23 cellular contexts compared by ENCODE assay signal in genomic region chr12:65903680-65904403, GRCh38.
A peak's percentile ranks its signal among the peaks of the same experiment; 100 is the strongest.
DNase-seq lines count a peak whose midpoint lies in the region; ATAC-seq, FAIRE-seq and TF ChIP-seq lines count a peak whose summit lies in the region.
"Had no signal": no experiment of that assay in that cellular context is flagged by ENCODE, and none has a peak within 500 bp of the region (broad histone marks: within the 10 kb centered on the region; RNA-seq: fewer than 3 reads in every experiment).

No MANE protein-coding gene starts in this region.

- H3K9me3 ChIP-seq in HepG2 (ENCODE audit: low read length) = no peaks in the 10 kb centered on the region
- no peaks in the 10 kb centered on the region for H3K9me3 ChIP-seq in right lobe of liver

- peaks cover 68% of the 10 kb centered on the region for H3K4me1 Mint-ChIP-seq in chondrocyte (ENCODE audit: low read depth)
- H3K4me1 Mint-ChIP-seq in nephron progenitor cell = peaks cover 45% of the 10 kb centered on the region
- H3K4me1 Mint-ChIP-seq in activated CD4-positive, alpha-beta T cell treated with anti-CD3 and anti-CD28 coated beads for 36 hours = no peaks in the 10 kb centered on the region
- H3K4me1 Mint-ChIP-seq: activated CD4-positive, alpha-beta T cell treated with anti-CD3 and anti-CD28 coated beads, Interleukin-2, amount 10 ng/mL, durations not matched to agents 24 days and 14 days; activated CD8-positive, alpha-beta memory T cell treated with anti-CD3 and anti-CD28 coated beads, Interleukin-2, amount 10 ng/mL, durations not matched to agents 7 days and 5 days; activated naive CD4-positive, alpha-beta T cell treated with anti-CD3 and anti-CD28 coated beads, Interleukin-2, amount 50 U/mL, for 24 hours; B cell had no signal

- TF ChIP-seq POLR2A in HepG2 (IDR thresholded peaks at IDR 0.05; ENCODE audit: insufficient read depth in 1 of 2, low read depth in 2 of 2, low read length in 2 of 2) (no peak), right lobe of liver (IDR thresholded peaks at IDR 0.05) (no peak)

- peaks cover 58% of the 10 kb centered on the region for H3K79me2 ChIP-seq in HepG2 (ENCODE audit: insufficient read depth, low read length)

- peaks cover 3% of the 10 kb centered on the region for H3K36me3 Mint-ChIP-seq in chondrocyte (ENCODE audit: low read depth)
- H3K36me3 Mint-ChIP-seq in nephron progenitor cell (ENCODE audit: low read depth) = peaks cover 83% of the 10 kb centered on the region
- H3K36me3 Mint-ChIP-seq in activated CD4-positive, alpha-beta T cell treated with anti-CD3 and anti-CD28 coated beads for 36 hours (ENCODE audit: low read depth) = no peaks in the 10 kb centered on the region
- H3K36me3 Mint-ChIP-seq: activated CD8-positive, alpha-beta memory T cell treated with anti-CD3 and anti-CD28 coated beads, Interleukin-2, amount 10 ng/mL, durations not matched to agents 7 days and 5 days; activated naive CD4-positive, alpha-beta T cell treated with anti-CD3 and anti-CD28 coated beads, Interleukin-2, amount 50 U/mL, for 24 hours; natural killer cell treated with Interleukin-12 subunit alpha and Interleukin-12 subunit beta and Interleukin-15 and Interleukin-18, amount 100 ng/mL, for 72 hours had no signal

- FAIRE-seq in HepG2 (lab: Jason Lieb, UNC) = no peak

- intact Hi-C loops in HepG2 (cut with micrococcal nuclease; ENCODE audit: unreplicated experiment) (no loop called here), right lobe of liver (cut with DNase I) (no loop called here)
- intact Hi-C loops in activated CD4-positive, alpha-beta T cell treated with anti-CD3 and anti-CD28 coated beads for 36 hours (cut with DNase I, micrococcal nuclease) = no loop called here

- H3K4me3 Mint-ChIP-seq in chondrocyte (ENCODE audit: unreplicated experiment) (no peak overlapping the region), nephron progenitor cell (no peak overlapping the region)
- no peak overlapping the region for H3K4me3 Mint-ChIP-seq in activated CD4-positive, alpha-beta T cell treated with anti-CD3 and anti-CD28 coated beads for 36 hours
- H3K4me3 Mint-ChIP-seq: activated CD4-positive, alpha-beta T cell treated with anti-CD3 and anti-CD28 coated beads, Interleukin-2, amount 10 ng/mL, durations not matched to agents 24 days and 14 days; activated CD8-positive, alpha-beta memory T cell treated with anti-CD3 and anti-CD28 coated beads, Interleukin-2, amount 10 ng/mL, durations not matched to agents 7 days and 5 days; activated naive CD4-positive, alpha-beta T cell treated with anti-CD3 and anti-CD28 coated beads, Interleukin-2, amount 50 U/mL, for 24 hours; activated T-cell treated with anti-CD3 and anti-CD28 coated beads, Interleukin-2, amount 50 U/mL, for 72 hours; B cell; natural killer cell treated with Interleukin-12 subunit alpha and Interleukin-12 subunit beta and Interleukin-15 and Interleukin-18, amount 100 ng/mL, for 72 hours had no signal

- no peak for ATAC-seq in HepG2
- ATAC-seq in right lobe of liver = no peak
- no peak for ATAC-seq in omental fat pad (ENCODE audit: low FRiP score)
- ATAC-seq in activated CD4-positive, alpha-beta T cell treated with anti-CD3 and anti-CD28 coated beads for 36 hours = no peak
- ATAC-seq: activated CD8-positive, alpha-beta memory T cell treated with anti-CD3 and anti-CD28 coated beads, Interleukin-2, amount 10 ng/mL, durations not matched to agents 7 days and 5 days; activated T-cell treated with anti-CD3 and anti-CD28 coated beads, Interleukin-2, amount 50 U/mL, for 72 hours; left lobe of liver; natural killer cell treated with Interleukin-12 subunit alpha and Interleukin-12 subunit beta and Interleukin-15 and Interleukin-18, amount 100 ng/mL, for 72 hours had no signal

- H3K4me3 ChIP-seq in HepG2 (replicated peaks in 1 of 3; ENCODE audit: insufficient read depth in 1 of 3, low read depth in 2 of 3, low read length in 3 of 3) = no peak overlapping the region
- no peak overlapping the region for H3K4me3 ChIP-seq in right lobe of liver
- H3K4me3 ChIP-seq: SK-N-MC had no signal

- no TSS peak for BruUV-seq in HepG2 (replicated peaks; lab: Mats Ljungman, UMichigan)

- H3K27ac Mint-ChIP-seq in chondrocyte (ENCODE audit: unreplicated experiment) (peak overlapping the region; percentile 73), nephron progenitor cell (peak overlapping the region; percentile 89)
- no peak overlapping the region for H3K27ac Mint-ChIP-seq in activated CD4-positive, alpha-beta T cell treated with anti-CD3 and anti-CD28 coated beads for 36 hours
- H3K27ac Mint-ChIP-seq: activated CD4-positive, alpha-beta T cell treated with anti-CD3 and anti-CD28 coated beads, Interleukin-2, amount 10 ng/mL, durations not matched to agents 24 days and 14 days; activated CD8-positive, alpha-beta memory T cell treated with anti-CD3 and anti-CD28 coated beads, Interleukin-2, amount 10 ng/mL, durations not matched to agents 7 days and 5 days; activated naive CD4-positive, alpha-beta T cell treated with anti-CD3 and anti-CD28 coated beads, Interleukin-2, amount 50 U/mL, for 24 hours; activated T-cell treated with anti-CD3 and anti-CD28 coated beads, Interleukin-2, amount 50 U/mL, for 72 hours; B cell; natural killer cell treated with Interleukin-12 subunit alpha and Interleukin-12 subunit beta and Interleukin-15 and Interleukin-18, amount 100 ng/mL, for 72 hours had no signal

- DNase-seq in HepG2 (ENCODE audit: low spot score) = no peak
- no peak for DNase-seq in right lobe of liver
- DNase-seq in chondrocyte (ENCODE audit: low spot score) = no peak
- DNase-seq in nephron progenitor cell = no peak
- DNase-seq in omental fat pad (ENCODE audit: low spot score) = no peak
- no peak for DNase-seq in activated CD4-positive, alpha-beta T cell treated with anti-CD3 and anti-CD28 coated beads for 36 hours
- DNase-seq in NCI-H187 treated with DMSO at 0.1 percent for 48 hours (lab: John Stamatoyannopoulos, UW) = no peak
- no peak for DNase-seq in activated CD8-positive, alpha-beta memory T cell treated with anti-CD3 and anti-CD28 coated beads for 24 hours
- DNase-seq: activated CD4-positive, alpha-beta T cell treated with anti-CD3 and anti-CD28 coated beads, Interleukin-2, amount 10 ng/mL, durations not matched to agents 24 days and 14 days; activated CD8-positive, alpha-beta memory T cell treated with anti-CD3 and anti-CD28 coated beads, Interleukin-2, amount 10 ng/mL, durations not matched to agents 7 days and 5 days; activated T-cell treated with anti-CD3 and anti-CD28 coated beads, Interleukin-2, amount 50 U/mL, for 72 hours; aorta; GOT3; Karpas-422; NCI-H1694; NCI-H2171; NCI-H524 treated with DMSO at 0.1 percent for 48 hours; T-helper 2 cell had no signal

- H3K4me1 ChIP-seq in HepG2 (ENCODE audit: insufficient read depth, low read length) = peaks cover 24% of the 10 kb centered on the region
- H3K4me1 ChIP-seq in right lobe of liver = no peaks in the 10 kb centered on the region

- 95% methylated on average over 10 of the region's 10 CpGs for WGBS in HepG2 (ENCODE audit: low lambda C conversion rate)
- 54% methylated on average over 10 of the region's 10 CpGs for WGBS in right lobe of liver (ENCODE audit: insufficient coverage, low coverage, low lambda C conversion rate, missing lambda C conversion rate)

- H3K27me3 ChIP-seq in HepG2 (ENCODE audit: control insufficient read depth in 1 of 2, insufficient read depth in 2 of 2, low read length in 2 of 2) (no peaks in the 10 kb centered on the region), right lobe of liver (no peaks in the 10 kb centered on the region)

- H3K4me2 ChIP-seq in HepG2 (ENCODE audit: low read depth, low read length) = no peak overlapping the region

- H2AFZ ChIP-seq in HepG2 (ENCODE audit: low read length) = no peak overlapping the region

- H3K9ac ChIP-seq in HepG2 (ENCODE audit: insufficient read depth, low read depth, low read length) = no peak overlapping the region

- POLR2A ChIA-PET in HepG2 (lab: Yijun Ruan, JAX) = no interaction called here
- POLR2A ChIA-PET in activated CD4-positive, alpha-beta T cell treated with anti-CD3 and anti-CD28 coated beads for 36 hours (lab: Charles Lee) = no interaction called here

- H3K9me3 Mint-ChIP-seq in chondrocyte (ENCODE audit: low read depth) (no peaks in the 10 kb centered on the region), nephron progenitor cell (peaks cover 4% of the 10 kb centered on the region)
- no peaks in the 10 kb centered on the region for H3K9me3 Mint-ChIP-seq in activated CD4-positive, alpha-beta T cell treated with anti-CD3 and anti-CD28 coated beads for 36 hours (ENCODE audit: low read depth)
- H3K9me3 Mint-ChIP-seq: activated CD4-positive, alpha-beta T cell treated with anti-CD3 and anti-CD28 coated beads, Interleukin-2, amount 10 ng/mL, durations not matched to agents 24 days and 14 days; activated naive CD4-positive, alpha-beta T cell treated with anti-CD3 and anti-CD28 coated beads, Interleukin-2, amount 50 U/mL, for 24 hours; activated T-cell treated with anti-CD3 and anti-CD28 coated beads, Interleukin-2, amount 50 U/mL, for 72 hours; natural killer cell treated with Interleukin-12 subunit alpha and Interleukin-12 subunit beta and Interleukin-15 and Interleukin-18, amount 100 ng/mL, for 72 hours had no signal

- in situ Hi-C loops in HepG2 (cut with HindIII; ENCODE audit: extremely low pct_ligation_motif_present, low pct_unique_long_range_greater_than_20kb) = no loop called here

- TF ChIP-seq CTCF in HepG2 (CRISPR knock-in tag; IDR thresholded peaks at IDR 0.05) (no peak), right lobe of liver (IDR thresholded peaks at IDR 0.05) (no peak), chondrocyte (IDR thresholded peaks at IDR 0.05) (no peak), nephron progenitor cell (IDR thresholded peaks at IDR 0.05) (no peak), omental fat pad (IDR thresholded peaks at IDR 0.05) (no peak)

- no peaks in the 10 kb centered on the region for H3K27me3 Mint-ChIP-seq in chondrocyte (ENCODE audit: low read depth)
- no peaks in the 10 kb centered on the region for H3K27me3 Mint-ChIP-seq in nephron progenitor cell (ENCODE audit: low read depth, poor library complexity)
- H3K27me3 Mint-ChIP-seq in activated CD4-positive, alpha-beta T cell treated with anti-CD3 and anti-CD28 coated beads for 36 hours = peaks cover 9% of the 10 kb centered on the region

- no peak for TF ChIP-seq RAD21 in HepG2 (CRISPR knock-in tag; IDR thresholded peaks at IDR 0.05)

- TF ChIP-seq EP300 in HepG2 (IDR thresholded peaks at IDR 0.05; ENCODE audit: low read depth in 2 of 2, low read length in 2 of 2) (no peak), HepG2 (CRISPR knock-in tag; IDR thresholded peaks at IDR 0.05; ENCODE audit: borderline replicate concordance) (no peak)

- H4K20me1 ChIP-seq in HepG2 (ENCODE audit: insufficient read depth, low read length) = no peaks in the 10 kb centered on the region

- H3K36me3 ChIP-seq in HepG2 (replicated peaks in 1 of 2; ENCODE audit: control insufficient read depth in 1 of 2, insufficient read depth in 2 of 2, low read length in 2 of 2) (peaks cover 0 to 21% of the 10 kb centered on the region in 2 experiments; a peak in 4 of 5 replicates), right lobe of liver (no peaks in the 10 kb centered on the region)

- CTCF ChIA-PET in HepG2 (lab: Yijun Ruan, JAX; ENCODE audit: low intra/inter-chr PET ratio, low total read pairs) = no interaction called here
- CTCF ChIA-PET in activated CD4-positive, alpha-beta T cell treated with anti-CD3 and anti-CD28 coated beads for 36 hours (lab: Charles Lee) = interaction anchor here (0.8 kb wide), 1 partner anchor 512 kb away, joined by 3 read pairs; no protein-coding TSS in a partner anchor

- no peak overlapping the region for H3K27ac ChIP-seq in HepG2 (ENCODE audit: extremely low read length, insufficient read depth, low read length)
- no peak overlapping the region for H3K27ac ChIP-seq in right lobe of liver
- H3K27ac ChIP-seq: SK-N-MC had no signal
